8 cellular contexts compared by ENCODE assay signal in the genomic region with DNA sequence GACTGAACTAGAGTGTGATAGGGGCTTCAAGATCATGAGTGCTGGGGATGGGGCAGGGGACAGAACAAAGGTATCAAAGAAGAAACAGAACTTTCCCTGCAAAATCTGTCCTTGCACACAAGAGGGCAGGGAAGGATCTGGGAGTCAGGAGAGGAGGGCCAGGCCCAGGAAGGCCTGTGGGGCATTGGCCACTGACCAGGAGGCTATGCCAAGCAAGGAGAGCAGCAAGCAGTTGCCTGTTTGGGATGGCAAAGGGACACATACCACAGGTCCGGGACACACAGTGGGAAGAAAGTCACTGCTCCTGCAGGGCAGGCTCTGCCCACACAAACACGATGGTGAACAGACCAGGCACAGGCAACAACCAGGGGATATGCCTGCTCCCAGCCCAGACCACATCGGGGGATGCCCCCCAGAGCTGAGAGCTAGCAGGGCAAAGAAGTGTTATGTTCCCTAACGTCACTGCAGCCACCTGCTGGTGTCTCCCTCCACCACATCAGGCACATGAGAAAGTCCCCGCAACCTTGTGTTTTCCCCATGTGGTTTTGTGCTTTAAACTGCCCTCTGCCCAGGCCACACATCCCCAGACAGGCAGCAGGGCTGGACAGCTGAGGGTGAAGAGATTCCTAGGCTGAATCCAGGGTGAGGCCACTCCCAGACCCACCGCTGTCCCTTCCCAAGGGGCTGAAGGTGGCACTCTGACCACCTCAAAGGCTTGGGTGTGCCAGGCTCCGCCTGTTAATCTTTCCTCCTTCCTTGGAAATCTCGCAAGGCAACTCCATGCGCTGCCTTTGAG. TPM values are rescaled to one million over a fixed set of nuclear protein-coding genes. Genes with fewer than 3 reads are reported as not detected.
DNase-seq lines count a peak whose midpoint lies in the region; ATAC-seq, FAIRE-seq and TF ChIP-seq lines count a peak whose summit lies in the region.

No MANE protein-coding gene starts in this region.

- H3K27ac Mint-ChIP-seq in endodermal cell: no peak overlapping the region

- H3K4me3 Mint-ChIP-seq in endodermal cell: no peak overlapping the region

- H3K9me3 ChIP-seq in endodermal cell (ENCODE audit: control insufficient read depth, low read length): no peaks in the 10 kb centered on the region
- no peaks in the 10 kb centered on the region for H3K9me3 ChIP-seq in pancreas

- H3K27me3 ChIP-seq in endodermal cell (ENCODE audit: control insufficient read depth, insufficient read depth, low read length, poor library complexity, severe bottlenecking): no peaks in the 10 kb centered on the region
- H3K27me3 ChIP-seq in pancreas: no peaks in the 10 kb centered on the region

- H3K4me1 Mint-ChIP-seq in endodermal cell: peaks cover 3% of the 10 kb centered on the region

- H3K9me3 Mint-ChIP-seq in endodermal cell: no peaks in the 10 kb centered on the region

- FAIRE-seq in GM12891 (lab: Jason Lieb, UNC) (peak; percentile 65), pancreas (lab: Jason Lieb, UNC) (no peak)

- 84 to 87% methylated on average over 5 to 9 of the region's 9 CpGs for WGBS in endodermal cell (ENCODE audit: insufficient coverage in 1 of 2, insufficient read length in 1 of 2), 2 experiments
- 71 to 72% methylated on average over 9 of the region's 9 CpGs for WGBS in pancreas, 2 donors

- no peaks in the 10 kb centered on the region for H3K36me3 ChIP-seq in endodermal cell (ENCODE audit: control insufficient read depth, insufficient read depth, low read length)
- no peaks in the 10 kb centered on the region for H3K36me3 ChIP-seq in pancreas

- DNase-seq in GM12891 (ENCODE audit: insufficient read length, low spot score): peak; percentile 71
- DNase-seq in endodermal cell: peak; percentile 58
- DNase-seq in cerebellar nuclear complex (lab: John Stamatoyannopoulos, UW): no peak
- DNase-seq in pancreas: no peak
- DNase-seq in NCI-H1694 (lab: John Stamatoyannopoulos, UW): no peak
- DNase-seq in NCI-H2107 treated with DMSO at 0.1 percent for 48 hours (lab: John Stamatoyannopoulos, UW; ENCODE audit: unreplicated experiment): no peak

- no peaks in the 10 kb centered on the region for H3K36me3 Mint-ChIP-seq in endodermal cell (ENCODE audit: low read depth)

- H3K9ac ChIP-seq in endodermal cell (ENCODE audit: extremely low read depth, low read length, poor library complexity, severe bottlenecking): no peak overlapping the region

- H3K27ac ChIP-seq in endodermal cell (ENCODE audit: low read depth, low read length) (no peak overlapping the region), pancreas (no peak overlapping the region)

- peak; percentile 46 for TF ChIP-seq CTCF in endodermal cell (conservative IDR thresholded peaks at IDR 0.05)
- no peak for TF ChIP-seq CTCF in pancreas (IDR thresholded peaks at IDR 0.05)

- no peak overlapping the region for H3K4me3 ChIP-seq in endodermal cell (ENCODE audit: low read length)
- no peak overlapping the region for H3K4me3 ChIP-seq in pancreas

- H3K4me1 ChIP-seq in endodermal cell (ENCODE audit: control insufficient read depth, insufficient read depth, low read length): no peaks in the 10 kb centered on the region
- no peaks in the 10 kb centered on the region for H3K4me1 ChIP-seq in pancreas

- intact Hi-C loops in pancreas (cut with DNase I): loop anchor here in 2 of 3 donors (5.0 to 10.0 kb wide), 4 partner anchors 72 to 255 kb away; a partner anchor contains a TSS

- H3K27me3 Mint-ChIP-seq in endodermal cell (ENCODE audit: insufficient read depth): no peaks in the 10 kb centered on the region

- ATAC-seq in GM19463 (IDR thresholded peaks at IDR 0.05; ENCODE audit: unreplicated experiment) (peak; percentile 91), HG03354 (IDR thresholded peaks at IDR 0.05; ENCODE audit: poor library complexity, severe bottlenecking, unreplicated experiment) (peak; percentile 77), pancreas (no peak)

- no peak for TF ChIP-seq POLR2A in GM12891 (IDR thresholded peaks at IDR 0.05; ENCODE audit: low read depth, low read length)

TF ChIP-seq in GM12891, 5 proteins besides CTCF, POLR2A, EP300 and RAD21:
- TF ChIP-seq PAX5 (IDR thresholded peaks at IDR 0.05; ENCODE audit: insufficient read depth, low read length, severe bottlenecking) (no peak), POU2F2 (IDR thresholded peaks at IDR 0.05; ENCODE audit: low read depth, low read length) (peak; percentile 84)

RNA-seq across cellular contexts. Expression of a gene that starts 53.6 kb away (rescaled TPM):
- 4.8 TPM for polyA plus RNA-seq in GM12891 (2012; ENCODE audit: low read depth, missing spikeins)
- total RNA-seq in endodermal cell (10 to 100 TPM in 1 of 2 donors, 1 to 10 TPM in 1; 8.8 to 14.7 TPM), pancreas (1 to 10 TPM in 2 of 6 donors, under 1 TPM in 4; 0.51 to 2.5 (median 0.93) TPM)
- polyA plus RNA-seq in endodermal cell (2013, experiment 1 of 2): 28.2 TPM
- polyA plus RNA-seq in endodermal cell (2013, experiment 2 of 2): 28.2 TPM
- polyA plus RNA-seq in pancreas: 1 to 10 TPM in 1 of 2 donors, under 1 TPM in 1; 0.84 to 1.0 TPM

Comparison
In these comparisons a context has a peak if more than half of its experiments do, and no peak if none do; other contexts are left out.
1. DNase-seq: peak in GM12891 (single experiment) and endodermal cell (single experiment); none in cerebellar nuclear complex (0 of 2), pancreas (0 of 6), NCI-H1694 (single experiment) and NCI-H2107 treated with DMSO at 0.1 percent for 48 hours (single experiment).
2. ATAC-seq: peak in GM19463 (single experiment) and HG03354 (single experiment); none in pancreas (0 of 4).